ENCODE assay signal across 1 cellular context in the genomic region with DNA sequence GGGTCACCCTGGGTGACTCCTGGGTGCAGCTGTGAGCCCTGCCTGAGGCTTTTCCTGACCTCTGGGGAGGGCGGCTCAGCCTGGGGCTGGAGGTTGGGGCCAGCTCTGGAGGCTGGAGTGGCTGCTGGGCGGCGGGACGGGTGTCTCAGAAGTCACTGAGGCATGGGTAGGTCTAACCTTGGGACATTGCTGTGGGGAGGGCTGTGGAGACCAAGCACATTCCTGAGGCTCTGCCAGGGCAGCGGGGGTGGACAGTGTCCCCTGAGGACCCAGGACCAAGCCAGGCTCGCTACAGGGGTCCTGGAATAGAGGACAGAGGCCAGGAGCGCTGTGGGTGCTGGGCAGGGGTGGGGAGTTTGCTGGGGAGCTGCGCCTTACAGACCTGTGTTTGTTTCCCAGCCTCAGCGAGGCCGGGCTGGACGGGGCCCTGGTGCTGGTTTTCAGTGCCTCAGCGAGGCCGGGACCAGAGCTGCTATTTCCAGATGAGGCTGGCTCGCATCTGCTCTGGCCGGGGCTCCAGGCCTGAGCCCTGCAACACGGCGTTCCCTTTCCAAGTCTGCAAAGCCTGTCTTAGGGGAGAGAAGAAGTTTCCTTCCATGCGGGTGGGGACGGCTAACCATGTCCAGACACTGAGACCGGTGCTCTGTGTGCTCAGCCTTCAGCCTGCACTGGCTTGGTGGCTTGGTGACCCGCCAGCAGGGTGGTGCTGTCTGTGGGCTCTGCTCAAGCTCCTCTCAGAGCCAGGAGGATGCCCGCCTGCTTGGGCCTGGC.
TF ChIP-seq lines count a peak whose summit lies in the region.

No MANE protein-coding gene starts in this region.

TF ChIP-seq in K562, 482 proteins besides CTCF, POLR2A, EP300 and RAD21:
- TF ChIP-seq CEBPG (CRISPR knock-in tag; IDR thresholded peaks at IDR 0.05) (no peak), CEBPG (tag; conservative IDR thresholded peaks at IDR 0.05 in 1 of 2, IDR thresholded peaks at IDR 0.05 in 1 of 2) (no peak), RBFOX2 (IDR thresholded peaks at IDR 0.05; ENCODE audit: low read depth, low read length) (peak; percentile 58), RBM17 (IDR thresholded peaks at IDR 0.05; ENCODE audit: borderline replicate concordance, low read depth, low read length) (no peak), SMARCE1 (IDR thresholded peaks at IDR 0.05) (no peak), POLR2G (IDR thresholded peaks at IDR 0.05; ENCODE audit: low read depth, low read length) (0 out of 2 replicates have a peak, but pooled peaks have one; percentile 28)
